Comparison of ENCODE assay signal across 8 cellular contexts in the genomic region with DNA sequence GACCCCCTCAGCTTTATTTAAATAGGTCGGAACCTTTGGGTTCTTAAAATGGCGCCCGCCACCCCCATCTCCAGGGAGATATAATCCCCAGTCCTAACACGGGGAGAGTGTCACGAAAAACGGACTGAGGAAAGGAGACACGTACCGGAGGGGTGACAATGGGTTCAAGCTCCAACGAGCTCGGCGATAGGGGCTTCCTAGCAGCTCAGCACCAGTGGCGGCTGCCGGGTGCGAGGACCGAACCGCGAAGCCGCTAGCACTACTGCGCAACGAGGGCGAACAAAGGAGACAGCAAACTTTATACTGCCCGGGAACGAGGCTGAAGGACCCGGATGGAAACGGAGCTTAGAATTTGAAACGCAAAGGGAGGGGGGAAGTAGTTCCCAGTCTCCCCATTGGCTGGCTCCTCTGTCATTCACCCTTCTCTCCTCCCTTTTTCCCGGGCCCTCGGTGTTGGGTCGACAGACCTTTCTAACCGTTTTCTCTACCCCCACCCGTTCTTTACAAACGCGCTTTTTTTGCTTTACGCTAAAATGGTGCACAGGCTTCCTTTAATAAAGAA. TPM values are rescaled to one million over a fixed set of nuclear protein-coding genes. Genes with fewer than 3 reads are reported as not detected.
DNase-seq lines count a peak whose midpoint lies in the region; FAIRE-seq and TF ChIP-seq lines count a peak whose summit lies in the region.

A gene (minus strand): TSS at position 274 of the 562 bp plus-strand sequence. CDS start 1,298 bp downstream, outside the sequence.

- H4K20me1 ChIP-seq in H1 (replicated peaks in 1 of 2; ENCODE audit: control insufficient read depth in 1 of 2, insufficient read depth in 2 of 2, low read length in 2 of 2), result peaks cover 2 to 9% of the 10 kb centered on the region in 2 experiments

- H2BK15ac ChIP-seq in H1 (ENCODE audit: low read length), result no peak within 1 kb of the TSS
- H2BK15ac ChIP-seq in mesenchymal stem cell (ENCODE audit: low read depth, poor library complexity, severe bottlenecking), result no peak within 1 kb of the TSS

- POLR2A ChIA-PET in activated CD8-positive, alpha-beta memory T cell treated with anti-CD3 and anti-CD28 coated beads for 36 hours (lab: Charles Lee), result interaction anchor here (0.5 to 1.8 kb wide), 9 partner anchors 9 to 133 kb away, joined by 3 to 13 read pairs (median 3); no protein-coding TSS in a partner anchor
- POLR2A ChIA-PET in H1 (lab: Charles Lee; ENCODE audit: partially characterized antibody), result interaction anchor here (0.7 to 11.7 kb wide), 27 partner anchors 9 to 177 kb away, joined by 3 to 168 read pairs (median 4); no protein-coding TSS in a partner anchor

- H2AFZ ChIP-seq in H1 (ENCODE audit: low read length), result no peak within 1 kb of the TSS
- no peak within 1 kb of the TSS for H2AFZ ChIP-seq in mesenchymal stem cell (ENCODE audit: low read depth, low read length)

- no peak for TF ChIP-seq CTCF in GM20000 (IDR thresholded peaks at IDR 0.05; ENCODE audit: extremely low read depth, missing control alignments)
- TF ChIP-seq CTCF in H1 (IDR thresholded peaks at IDR 0.05; ENCODE audit: control extremely low read depth in 1 of 3, insufficient read depth in 1 of 3, low read depth in 1 of 3, low read length in 3 of 3), result no peak

- H3K79me1 ChIP-seq in H1 (ENCODE audit: low read depth, low read length) (no peaks in the 10 kb centered on the region), mesenchymal stem cell (replicated peaks; ENCODE audit: low read length, poor library complexity, severe bottlenecking) (no peaks in the 10 kb centered on the region)

- 3% methylated on average over 22 of the region's 34 CpGs; no CpG with 5 or more reads in 1 of the 2 experiments for WGBS in H1 (ENCODE audit: extremely low coverage in 1 of 2, insufficient coverage in 1 of 2, insufficient read length in 1 of 2, insufficient replicate concordance in 2 of 2, low coverage in 1 of 2, low lambda C conversion rate in 2 of 2, missing lambda C conversion rate in 1 of 2), 2 experiments
- 0% methylated on average over 17 of the region's 34 CpGs for WGBS in mesenchymal stem cell

- peak within 1 kb of the TSS; percentile 97 for H3K27ac ChIP-seq in H1 (ENCODE audit: low read depth, low read length)
- H3K27ac ChIP-seq in mesenchymal stem cell (ENCODE audit: low read length, poor library complexity, severe bottlenecking), result peak within 1 kb of the TSS; percentile 89

- H3K4me3 ChIP-seq in H1 (ENCODE audit: extremely low read depth in 1 of 4, insufficient read depth in 2 of 4, low read depth in 3 of 4, low read length in 4 of 4) (peak within 1 kb of the TSS; percentile 87 to 100 (median 92)), mesenchymal stem cell (ENCODE audit: insufficient read depth in 1 of 2, low read depth in 1 of 2, low read length in 2 of 2) (peak within 1 kb of the TSS; percentile 71 to 80)

- peak within 1 kb of the TSS; percentile 98 for H4K5ac ChIP-seq in H1 (ENCODE audit: insufficient read length, low read depth, low read length)

- H4K8ac ChIP-seq in H1 (ENCODE audit: extremely low read depth, insufficient read depth, low read length) (peak within 1 kb of the TSS; percentile 98), mesenchymal stem cell (ENCODE audit: low read length) (peak within 1 kb of the TSS; percentile 87)

- H3K9ac ChIP-seq in H1 (replicated peaks in 1 of 4; ENCODE audit: extremely low read depth in 1 of 4, low read depth in 3 of 4, low read length in 3 of 4) (peak within 1 kb of the TSS; percentile 90 to 100 (median 98)), mesenchymal stem cell (ENCODE audit: low read length) (peak within 1 kb of the TSS; percentile 99)

- H3K4me2 ChIP-seq in H1 (ENCODE audit: insufficient read depth in 1 of 2, low read depth in 2 of 2, low read length in 2 of 2) (peak within 1 kb of the TSS; percentile 60 to 72), mesenchymal stem cell (ENCODE audit: low read length, poor library complexity, severe bottlenecking) (peak within 1 kb of the TSS; percentile 18)

- H3K23me2 ChIP-seq in H1 (ENCODE audit: low read depth, low read length), result 0 out of 2 replicates have a peak, but pooled peaks cover 4% of the 10 kb centered on the region

- CTCF ChIA-PET in activated CD8-positive, alpha-beta memory T cell treated with anti-CD3 and anti-CD28 coated beads for 36 hours (lab: Charles Lee), result interaction anchor here (0.5 to 0.6 kb wide), 2 partner anchors 14 to 22 kb away, joined by 3 read pairs; no protein-coding TSS in a partner anchor
- CTCF ChIA-PET in H1 (lab: Charles Lee; ENCODE audit: partially characterized antibody), result interaction anchor here (2.0 kb wide), 1 partner anchor 45 kb away, joined by 4 read pairs; no protein-coding TSS in a partner anchor

- H3K4me1 ChIP-seq in H1 (replicated peaks in 1 of 4; ENCODE audit: control insufficient read depth in 3 of 4, insufficient read depth in 4 of 4, low read length in 3 of 4) (peaks cover 0 to 5% (median 0%) of the 10 kb centered on the region in 4 experiments; a peak in 1 of 7 replicates), mesenchymal stem cell (ENCODE audit: control insufficient read depth, insufficient read depth, low read depth, low read length) (no peaks in the 10 kb centered on the region)

- peak; percentile 99 for TF ChIP-seq POLR2A in H1 (IDR thresholded peaks at IDR 0.05; ENCODE audit: control extremely low read depth in 1 of 2, low read depth in 2 of 2, low read length in 2 of 2)

- no peak within 1 kb of the TSS for H3K14ac ChIP-seq in H1 (ENCODE audit: insufficient read length)
- peak within 1 kb of the TSS in 1 of 2 experiments; percentile 84 for H3K14ac ChIP-seq in mesenchymal stem cell (ENCODE audit: low read length in 2 of 2)

- no peak for TF ChIP-seq EP300 in H1 (IDR thresholded peaks at IDR 0.05; ENCODE audit: borderline replicate concordance in 1 of 2, low read depth in 2 of 2, low read length in 2 of 2)

- H4K91ac ChIP-seq in H1 (replicated peaks; ENCODE audit: insufficient read length, low read length) (peak within 1 kb of the TSS; percentile 91), mesenchymal stem cell (ENCODE audit: low read length) (peak within 1 kb of the TSS; percentile 82)

- H3K23ac ChIP-seq in H1 (ENCODE audit: insufficient read length), result no peak within 1 kb of the TSS
- H3K23ac ChIP-seq in mesenchymal stem cell (ENCODE audit: low read length in 2 of 2), result no peak within 1 kb of the TSS

- H2BK12ac ChIP-seq in H1 (ENCODE audit: low read depth, low read length) (no peak within 1 kb of the TSS), mesenchymal stem cell (ENCODE audit: low read length in 2 of 2) (no peak within 1 kb of the TSS)

- no peak for TF ChIP-seq RAD21 in H1 (IDR thresholded peaks at IDR 0.05 in 1 of 2, conservative IDR thresholded peaks at IDR 0.05 in 1 of 2; ENCODE audit: low read depth in 2 of 2, low read length in 2 of 2)

- peak within 1 kb of the TSS; percentile 30 for H3K56ac ChIP-seq in H1 (replicated peaks; ENCODE audit: insufficient read length, low read depth, low read length)

- H3K27me3 ChIP-seq in H1 (replicated peaks in 1 of 4; ENCODE audit: control insufficient read depth in 3 of 4, extremely low read depth in 1 of 4, insufficient read depth in 3 of 4, low read length in 3 of 4) (no peaks in the 10 kb centered on the region), mesenchymal stem cell (ENCODE audit: control insufficient read depth in 1 of 2, insufficient read depth in 1 of 2, low read length in 2 of 2) (no peaks in the 10 kb centered on the region)

- H2BK120ac ChIP-seq in H1 (replicated peaks; ENCODE audit: low read depth, low read length) (no peak within 1 kb of the TSS), mesenchymal stem cell (ENCODE audit: low read depth, low read length) (no peak within 1 kb of the TSS)

- peaks cover 6 to 39% (median 22%) of the 10 kb centered on the region in 4 experiments for H3K36me3 ChIP-seq in H1 (ENCODE audit: control insufficient read depth in 2 of 4, insufficient read depth in 4 of 4, low read length in 3 of 4)
- H3K36me3 ChIP-seq in mesenchymal stem cell (ENCODE audit: control insufficient read depth in 1 of 2, insufficient read depth in 2 of 2, low read depth in 1 of 2, low read length in 2 of 2), result peaks cover 13 to 26% of the 10 kb centered on the region in 2 experiments

- H3K9me3 ChIP-seq in H1 (ENCODE audit: insufficient read depth in 2 of 2, low read depth in 1 of 2, low read length in 1 of 2) (no peaks in the 10 kb centered on the region), mesenchymal stem cell (ENCODE audit: control insufficient read depth, low read length) (no peaks in the 10 kb centered on the region)

- H3K4ac ChIP-seq in H1 (replicated peaks; ENCODE audit: insufficient read length, low read depth, low read length) (peak within 1 kb of the TSS; percentile 8), mesenchymal stem cell (ENCODE audit: low read depth in 1 of 2, low read length in 2 of 2) (peak within 1 kb of the TSS; percentile 46 to 97)

- H2BK20ac ChIP-seq in H1 (ENCODE audit: low read length), result no peak within 1 kb of the TSS

- peak; percentile 81 for FAIRE-seq in H1 (lab: Jason Lieb, UNC)

- DNase-seq in CMK (ENCODE audit: low read depth) (peak; percentile 83), GM20000 (ENCODE audit: low spot score) (peak; percentile 79), HT-29 (ENCODE audit: low spot score) (peak; percentile 93), NOMO-1 (lab: John Stamatoyannopoulos, UW; ENCODE audit: unreplicated experiment in 2 of 2) (peak; percentile 72 to 75), H1 (ENCODE audit: low read depth in 1 of 2, low spot score in 2 of 2) (peak; percentile 67 to 86), mesenchymal stem cell (peak; percentile 94)
- DNase-seq in stimulated activated CD8-positive, alpha-beta memory T cell treated with anti-CD3 and anti-CD28 coated beads, Interleukin-12 subunit alpha, Interleukin-12 subunit beta, amount 100 ng/mL, for 4 hours (ENCODE audit: low read depth), result peak; percentile 68

- H2BK5ac ChIP-seq in H1 (ENCODE audit: low read depth, low read length) (peak within 1 kb of the TSS; percentile 98), mesenchymal stem cell (ENCODE audit: low read depth, low read length, poor library complexity, severe bottlenecking) (peak within 1 kb of the TSS; percentile 25)

- peaks cover 16 to 32% of the 10 kb centered on the region in 2 experiments for H3K79me2 ChIP-seq in H1 (ENCODE audit: control insufficient read depth in 1 of 2, insufficient read depth in 2 of 2, low read length in 2 of 2)

- H2AK5ac ChIP-seq in H1 (ENCODE audit: low read depth, low read length) (peak within 1 kb of the TSS; percentile 96; the same call in 1 of the 2 replicates), mesenchymal stem cell (ENCODE audit: low read length, severe bottlenecking) (peak within 1 kb of the TSS; percentile 98)

- H3K18ac ChIP-seq in H1 (ENCODE audit: extremely low read depth, low read length) (peak within 1 kb of the TSS; percentile 100), mesenchymal stem cell (ENCODE audit: low read depth in 1 of 2, low read length in 2 of 2) (peak within 1 kb of the TSS; percentile 87 to 97)

RNA-seq across cellular contexts. Expression of the gene that starts here (rescaled TPM):
- 255 and 257 TPM in 2 replicates for total RNA-seq in HT-29 (2014; rRNA removed; shearing (Covaris generic))
- total RNA-seq in activated CD8-positive, alpha-beta memory T cell treated with anti-CD3 and anti-CD28 coated beads for 36 hours, result 100 to 1,000 TPM; 321 to 324 TPM
- total RNA-seq in H1 (2021; fragmentation: NEBNext Ultra II Directional; extraction: Animal tissue kit (Norgen Biotek cat#: 25700)), result 458 and 476 TPM in 2 replicates
- 162 and 213 TPM in 2 replicates for polyA plus RNA-seq in H1 (2011; rRNA removed)
- 246 TPM for polyA plus RNA-seq in H1 (2011; cell fraction: cytosol; rRNA removed)
- 179 TPM for polyA plus RNA-seq in H1 (2011; cell fraction: nucleus; rRNA removed)
- 312 to 403 TPM (median 368 TPM) in 4 replicates for polyA plus RNA-seq in H1 (2012, experiment 1 of 2)
- 147 TPM for polyA plus RNA-seq in H1 (2012, experiment 2 of 2)
- polyA plus RNA-seq in H1 (2013, experiment 1 of 2), result 348 TPM
- 334 TPM for polyA plus RNA-seq in H1 (2013, experiment 2 of 2)
- 283 and 360 TPM in 2 replicates for polyA minus RNA-seq in H1 (2011; rRNA and poly(A)+ RNA removed)
- 193 TPM for polyA minus RNA-seq in H1 (2011; cell fraction: cytosol; rRNA and poly(A)+ RNA removed)
- 204 TPM for polyA minus RNA-seq in H1 (2011; cell fraction: nucleus; rRNA and poly(A)+ RNA removed)
- 119 TPM for polyA plus RNA-seq in mesenchymal stem cell (2013, experiment 1 of 2)
- polyA plus RNA-seq in mesenchymal stem cell (2013, experiment 2 of 2), result 120 TPM

Comparison
In these comparisons a context has a peak if more than half of its experiments do, and no peak if none do; other contexts are left out.
1. Peak in every context shown above with its lines: DNase-seq, H3K4me3 ChIP-seq and H3K27ac ChIP-seq.